In genomic region chr16:11836653-11837244, GRCh38 we compare ENCODE assay signal across 10 cellular contexts. TPM values are rescaled to one million over a fixed set of nuclear protein-coding genes. Genes with fewer than 3 reads are reported as not detected.
A peak's percentile ranks its signal among the peaks of the same experiment; 100 is the strongest.
DNase-seq lines count a peak whose midpoint lies in the region; ATAC-seq and TF ChIP-seq lines count a peak whose summit lies in the region.
"Had no signal": no experiment of that assay in that cellular context is flagged by ENCODE, and none has a peak within 500 bp of the region (broad histone marks: within the 10 kb centered on the region; RNA-seq: fewer than 3 reads in every experiment).

No MANE protein-coding gene starts in this region.

- 47 to 54% methylated on average over 6 of the region's 6 CpGs for WGBS in GM23248 (ENCODE audit: low coverage in 1 of 2, low lambda C conversion rate in 2 of 2, missing lambda C conversion rate in 2 of 2), 2 experiments
- no CpG with 5 or more reads among the region's 6 CpGs for WGBS in neuronal stem cell (ENCODE audit: extremely low coverage in 2 of 2, insufficient read length in 2 of 2, insufficient replicate concordance in 1 of 2), 2 donors

- H3K9ac ChIP-seq in GM23248 (peak overlapping the region; percentile 17), neuronal stem cell (ENCODE audit: low read depth, low read length, poor library complexity) (no peak overlapping the region)

- H2BK5ac ChIP-seq in neuronal stem cell (ENCODE audit: low read length) = no peak overlapping the region

- H3K9me2 ChIP-seq in GM23248 (ENCODE audit: insufficient read depth) = no peaks in the 10 kb centered on the region

- peaks cover 67% of the 10 kb centered on the region for H3F3A ChIP-seq in GM23248 (ENCODE audit: insufficient read depth)

- H3K23ac ChIP-seq in neuronal stem cell (ENCODE audit: low read depth, low read length, poor library complexity) = no peak overlapping the region

- no peak for TF ChIP-seq POLR2A in gastrocnemius medialis (IDR thresholded peaks at IDR 0.05)

- POLR2A ChIA-PET in Panc1 (lab: Charles Lee) = no interaction called here

- H3K4ac ChIP-seq in neuronal stem cell (ENCODE audit: low read length) = no peak overlapping the region

- DNase-seq in GM23248 (peak; percentile 83), Panc1 (ENCODE audit: low read depth, low spot score) (no peak), fibroblast of gingiva (ENCODE audit: low read depth) (peak; percentile 63), gastrocnemius medialis (no peak), NCI-H1930 (lab: John Stamatoyannopoulos, UW) (no peak), NCI-H2081 treated with DMSO at 0.1 percent for 48 hours (lab: John Stamatoyannopoulos, UW) (no peak), neuronal stem cell (ENCODE audit: low spot score) (no peak)
- DNase-seq: activated CD8-positive, alpha-beta memory T cell treated with anti-CD3 and anti-CD28 coated beads, Interleukin-2, amount 50 U/mL, for 48 hours; NCI-H1694 treated with DMSO at 0.1 percent for 48 hours had no signal

- H3K14ac ChIP-seq in neuronal stem cell (ENCODE audit: low read length) = no peak overlapping the region

- in situ Hi-C loops in GM23248 (cut with MboI) (no loop called here), Panc1 (cut with HindIII; ENCODE audit: low pct_unique_long_range_greater_than_20kb, low sequenced_read_pairs) (no loop called here), gastrocnemius medialis (cut with MboI; ENCODE audit: low sequenced_read_pairs in 4 of 4) (no loop called here)

- H2AFZ ChIP-seq in GM23248 (no peak overlapping the region), neuronal stem cell (ENCODE audit: low read length) (no peak overlapping the region)

- H2BK12ac ChIP-seq in neuronal stem cell (ENCODE audit: low read length) = no peak overlapping the region

- H2AK5ac ChIP-seq in neuronal stem cell (ENCODE audit: low read depth, low read length) = no peak overlapping the region

- H4K20me1 ChIP-seq in GM23248 (ENCODE audit: insufficient read depth) = no peaks in the 10 kb centered on the region

- peak; percentile 61 for ATAC-seq in Panc1
- ATAC-seq in gastrocnemius medialis = no peak
- no peak for ATAC-seq in HG02852 (IDR thresholded peaks at IDR 0.05; ENCODE audit: unreplicated experiment)

- no peak overlapping the region for H3K4me3 ChIP-seq in GM23248
- H3K4me3 ChIP-seq in Panc1 (ENCODE audit: low read depth in 2 of 2, low read length in 2 of 2) = no peak overlapping the region
- H3K4me3 ChIP-seq in gastrocnemius medialis = no peak overlapping the region
- no peak overlapping the region for H3K4me3 ChIP-seq in neuronal stem cell (ENCODE audit: low read length in 2 of 2)

- no peaks in the 10 kb centered on the region for H3K79me1 ChIP-seq in neuronal stem cell (ENCODE audit: low read depth, low read length)

- no peak overlapping the region for H3K18ac ChIP-seq in neuronal stem cell (ENCODE audit: low read length)

- no peak overlapping the region for H4K8ac ChIP-seq in neuronal stem cell (ENCODE audit: low read depth, low read length)

- no peak for TF ChIP-seq CTCF in Panc1 (IDR thresholded peaks at IDR 0.05)
- TF ChIP-seq CTCF in gastrocnemius medialis (IDR thresholded peaks at IDR 0.05 in 4 of 5, conservative IDR thresholded peaks at IDR 0.05 in 1 of 5) = no peak

- peak overlapping the region; percentile 40 for H3K4me2 ChIP-seq in GM23248 (ENCODE audit: unreplicated experiment)
- no peak overlapping the region for H3K4me2 ChIP-seq in neuronal stem cell (ENCODE audit: insufficient read depth, low read length, poor library complexity, severe bottlenecking)

- peaks cover 8% of the 10 kb centered on the region; the same call in 1 of the 2 replicates for H3K79me2 ChIP-seq in GM23248 (ENCODE audit: insufficient read depth)

- no peaks in the 10 kb centered on the region for H3K27me3 ChIP-seq in GM23248 (replicated peaks; ENCODE audit: insufficient read depth)
- no peaks in the 10 kb centered on the region for H3K27me3 ChIP-seq in Panc1 (ENCODE audit: control insufficient read depth, insufficient read depth, low read length)
- no peaks in the 10 kb centered on the region for H3K27me3 ChIP-seq in gastrocnemius medialis
- H3K27me3 ChIP-seq in neuronal stem cell (ENCODE audit: control insufficient read depth in 3 of 3, insufficient read depth in 3 of 3, low read depth in 1 of 3, low read length in 3 of 3) = no peaks in the 10 kb centered on the region

- no peaks in the 10 kb centered on the region for H3K9me3 ChIP-seq in GM23248 (ENCODE audit: low read depth)
- no peaks in the 10 kb centered on the region for H3K9me3 ChIP-seq in Panc1 (ENCODE audit: control insufficient read depth, insufficient read depth, low read depth, low read length)
- H3K9me3 ChIP-seq in gastrocnemius medialis = no peaks in the 10 kb centered on the region
- peaks cover 0 to 2% of the 10 kb centered on the region in 2 donors for H3K9me3 ChIP-seq in neuronal stem cell (replicated peaks in 1 of 2; ENCODE audit: control insufficient read depth in 2 of 2, insufficient read depth in 1 of 2, low read depth in 1 of 2, low read length in 2 of 2)

- no peak overlapping the region for H2BK120ac ChIP-seq in neuronal stem cell (ENCODE audit: low read depth, low read length)

- CTCF ChIA-PET in Panc1 (lab: Charles Lee) = interaction anchor here (0.6 kb wide), 1 partner anchor 87 kb away, joined by 13 read pairs; no protein-coding TSS in a partner anchor

- H4K91ac ChIP-seq in neuronal stem cell (ENCODE audit: low read depth, low read length, poor library complexity) = no peak overlapping the region

- no peak overlapping the region for H2BK15ac ChIP-seq in neuronal stem cell (ENCODE audit: low read length)

- no TSS peak for BruUV-seq in Panc1 (replicated peaks; lab: Mats Ljungman, UMichigan)

- H3K4me1 ChIP-seq in GM23248 (ENCODE audit: insufficient read depth) (peaks cover 27% of the 10 kb centered on the region), Panc1 (ENCODE audit: control insufficient read depth, insufficient read depth, low read length) (peaks cover 6% of the 10 kb centered on the region; the same call in 1 of the 2 replicates), gastrocnemius medialis (peaks cover 11 to 24% of the 10 kb centered on the region in 2 donors), neuronal stem cell (ENCODE audit: control insufficient read depth in 2 of 2, insufficient read depth in 1 of 2, low read depth in 1 of 2, low read length in 2 of 2) (no peaks in the 10 kb centered on the region)

- H3K27ac ChIP-seq in GM23248 (peak overlapping the region; percentile 54), Panc1 (ENCODE audit: low read length) (no peak overlapping the region), gastrocnemius medialis (peak overlapping the region; percentile 84 to 89 (median 88)), neuronal stem cell (replicated peaks; ENCODE audit: low read length) (no peak overlapping the region)

- H3K36me3 ChIP-seq in GM23248 (ENCODE audit: low read depth) (peaks cover 46% of the 10 kb centered on the region), Panc1 (ENCODE audit: control insufficient read depth, insufficient read depth, low read length) (peaks cover 29% of the 10 kb centered on the region), gastrocnemius medialis (peaks cover 0 to 56% of the 10 kb centered on the region in 2 donors), neuronal stem cell (replicated peaks in 1 of 2; ENCODE audit: control insufficient read depth in 2 of 2, insufficient read depth in 2 of 2, low read length in 2 of 2) (peaks cover 37 to 62% of the 10 kb centered on the region in 2 donors)

- intact Hi-C loops in Panc1 (cut with micrococcal nuclease; ENCODE audit: unreplicated experiment) (loop anchor here (5.0 kb wide), 1 partner anchor 49 kb away; no protein-coding TSS in a partner anchor), gastrocnemius medialis (cut with DNase I; ENCODE audit: low total_unique reads) (loop anchor here (2.0 kb wide), 1 partner anchor 14 kb away; the partner anchor contains the start of gene RSL1D1)

RNA-seq across cellular contexts. Expression of gene RSL1D1, which starts 14.6 kb away (rescaled TPM):
- 150 and 213 TPM in 2 replicates for total RNA-seq in GM23248 (2014; rRNA removed; shearing (Covaris generic))
- polyA plus RNA-seq in GM23248 (2016; fragmentation: Nextera tagmentation; extraction: Ambion mirVana) = 240 and 274 TPM in 2 replicates
- total RNA-seq in Panc1 (2021; ENCODE audit: unreplicated experiment) (195 TPM), gastrocnemius medialis (100 to 1,000 TPM; 215 to 302 (median 259) TPM)
- polyA plus RNA-seq in Panc1 (2012; ENCODE audit: insufficient read length) = 124 TPM
- 202 TPM for polyA plus RNA-seq in neuronal stem cell (2013, experiment 1 of 2)
- 204 TPM for polyA plus RNA-seq in neuronal stem cell (2013, experiment 2 of 2)

RNA-seq across cellular contexts. Expression of gene ZC3H7A, which starts 39.7 kb away (rescaled TPM):
- total RNA-seq in GM23248 (2014; rRNA removed; shearing (Covaris generic)) = 30.7 and 33.6 TPM in 2 replicates
- polyA plus RNA-seq in GM23248 (2016; fragmentation: Nextera tagmentation; extraction: Ambion mirVana) = 48.0 and 49.7 TPM in 2 replicates
- total RNA-seq in Panc1 (2021; ENCODE audit: unreplicated experiment) (52.3 TPM), gastrocnemius medialis (10 to 100 TPM; 33.9 to 41.7 (median 37.9) TPM)
- polyA plus RNA-seq in Panc1 (2012; ENCODE audit: insufficient read length) = 21.3 TPM
- polyA plus RNA-seq in neuronal stem cell (2013, experiment 1 of 2) = 36.2 TPM
- polyA plus RNA-seq in neuronal stem cell (2013, experiment 2 of 2) = 34.1 TPM

Comparison
In these comparisons a context has a peak if more than half of its experiments do, and no peak if none do; other contexts are left out.
1. DNase-seq: peak in GM23248 (single experiment) and fibroblast of gingiva (single experiment); none in Panc1 (single experiment), gastrocnemius medialis (0 of 2), NCI-H1930 (0 of 2), NCI-H2081 treated with DMSO at 0.1 percent for 48 hours (single experiment) and neuronal stem cell (single experiment).
2. H3K27ac ChIP-seq: peak in GM23248 (single experiment) and gastrocnemius medialis (4 of 4); none in Panc1 (single experiment) and neuronal stem cell (single experiment).